1 cellular context compared by ENCODE assay signal in genomic region chr4:105122334-105122733, GRCh38.
TF ChIP-seq lines count a peak whose summit lies in the region.

No MANE protein-coding gene starts in this region.

TF ChIP-seq in HCT116, 20 proteins besides CTCF, POLR2A, EP300 and RAD21 (continued from another document):
- TF ChIP-seq TCF7L2 (IDR thresholded peaks at IDR 0.05; ENCODE audit: borderline replicate concordance, extremely low read depth, insufficient read depth, insufficient read length) (no peak), EZH2phosphoT487 (IDR thresholded peaks at IDR 0.05; ENCODE audit: borderline replicate concordance) (no peak), CBX3 (IDR thresholded peaks at IDR 0.05; ENCODE audit: low read depth) (no peak), EZH2 (IDR thresholded peaks at IDR 0.05) (no peak), ZNF274 (IDR thresholded peaks at IDR 0.05; ENCODE audit: low read depth, low read length) (no peak), CEBPB (IDR thresholded peaks at IDR 0.05; ENCODE audit: low read depth) (no peak), SIN3A (IDR thresholded peaks at IDR 0.05; ENCODE audit: low read depth) (no peak), ZFX (IDR thresholded peaks at IDR 0.05) (no peak)
